ENCODE assay signal across 1 cellular context in the genomic region with DNA sequence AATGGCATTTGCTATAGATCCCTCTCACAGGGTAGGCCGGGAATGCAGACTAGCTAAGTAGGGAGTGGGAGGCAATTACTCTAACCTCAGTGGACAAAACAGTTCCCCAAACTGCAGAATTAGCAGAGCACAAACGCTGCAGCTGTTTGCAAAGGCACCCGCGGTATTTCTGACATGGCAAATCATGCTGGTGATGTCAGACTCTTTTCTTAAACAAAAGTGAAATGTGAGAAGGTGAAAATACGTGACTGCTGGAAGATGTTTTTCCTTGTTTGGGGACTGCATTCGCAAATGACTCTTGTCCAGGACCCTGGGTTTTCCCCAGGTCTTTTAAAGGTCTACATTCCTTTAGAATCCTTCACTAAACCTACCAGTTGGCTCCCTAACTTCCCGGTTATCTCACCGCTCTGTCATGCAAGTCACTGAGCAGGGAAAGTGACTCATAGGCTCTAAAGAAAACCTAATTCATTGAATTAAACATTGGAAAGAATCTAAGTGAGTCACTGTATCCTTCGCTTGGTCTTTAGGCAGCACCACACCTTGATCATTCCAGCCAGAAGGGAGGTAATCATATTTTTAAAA.
TF ChIP-seq lines count a peak whose summit lies in the region.

No MANE protein-coding gene starts in this region.

TF ChIP-seq in HEK293, 187 proteins besides CTCF, POLR2A, EP300 and RAD21 (continued from another document):
- TF ChIP-seq, protein P1, sequence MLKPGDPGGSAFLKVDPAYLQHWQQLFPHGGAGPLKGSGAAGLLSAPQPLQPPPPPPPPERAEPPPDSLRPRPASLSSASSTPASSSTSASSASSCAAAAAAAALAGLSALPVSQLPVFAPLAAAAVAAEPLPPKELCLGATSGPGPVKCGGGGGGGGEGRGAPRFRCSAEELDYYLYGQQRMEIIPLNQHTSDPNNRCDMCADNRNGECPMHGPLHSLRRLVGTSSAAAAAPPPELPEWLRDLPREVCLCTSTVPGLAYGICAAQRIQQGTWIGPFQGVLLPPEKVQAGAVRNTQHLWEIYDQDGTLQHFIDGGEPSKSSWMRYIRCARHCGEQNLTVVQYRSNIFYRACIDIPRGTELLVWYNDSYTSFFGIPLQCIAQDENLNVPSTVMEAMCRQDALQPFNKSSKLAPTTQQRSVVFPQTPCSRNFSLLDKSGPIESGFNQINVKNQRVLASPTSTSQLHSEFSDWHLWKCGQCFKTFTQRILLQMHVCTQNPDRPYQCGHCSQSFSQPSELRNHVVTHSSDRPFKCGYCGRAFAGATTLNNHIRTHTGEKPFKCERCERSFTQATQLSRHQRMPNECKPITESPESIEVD (tag by site-specific recombination; IDR thresholded peaks at IDR 0.05): peak; percentile 86
- TF ChIP-seq ZNF121 (tag by site-specific recombination; IDR thresholded peaks at IDR 0.05) (no peak), KLF8 (tag by site-specific recombination; IDR thresholded peaks at IDR 0.05) (peak; percentile 45; the same call in 1 of the 2 replicates)
- TF ChIP-seq, protein P2, sequence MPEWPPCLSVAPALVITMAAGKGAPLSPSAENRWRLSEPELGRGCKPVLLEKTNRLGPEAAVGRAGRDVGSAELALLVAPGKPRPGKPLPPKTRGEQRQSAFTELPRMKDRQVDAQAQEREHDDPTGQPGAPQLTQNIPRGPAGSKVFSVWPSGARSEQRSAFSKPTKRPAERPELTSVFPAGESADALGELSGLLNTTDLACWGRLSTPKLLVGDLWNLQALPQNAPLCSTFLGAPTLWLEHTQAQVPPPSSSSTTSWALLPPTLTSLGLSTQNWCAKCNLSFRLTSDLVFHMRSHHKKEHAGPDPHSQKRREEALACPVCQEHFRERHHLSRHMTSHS (tag by site-specific recombination; IDR thresholded peaks at IDR 0.05): no peak
